ENCODE assay signal across 8 cellular contexts in the genomic region with DNA sequence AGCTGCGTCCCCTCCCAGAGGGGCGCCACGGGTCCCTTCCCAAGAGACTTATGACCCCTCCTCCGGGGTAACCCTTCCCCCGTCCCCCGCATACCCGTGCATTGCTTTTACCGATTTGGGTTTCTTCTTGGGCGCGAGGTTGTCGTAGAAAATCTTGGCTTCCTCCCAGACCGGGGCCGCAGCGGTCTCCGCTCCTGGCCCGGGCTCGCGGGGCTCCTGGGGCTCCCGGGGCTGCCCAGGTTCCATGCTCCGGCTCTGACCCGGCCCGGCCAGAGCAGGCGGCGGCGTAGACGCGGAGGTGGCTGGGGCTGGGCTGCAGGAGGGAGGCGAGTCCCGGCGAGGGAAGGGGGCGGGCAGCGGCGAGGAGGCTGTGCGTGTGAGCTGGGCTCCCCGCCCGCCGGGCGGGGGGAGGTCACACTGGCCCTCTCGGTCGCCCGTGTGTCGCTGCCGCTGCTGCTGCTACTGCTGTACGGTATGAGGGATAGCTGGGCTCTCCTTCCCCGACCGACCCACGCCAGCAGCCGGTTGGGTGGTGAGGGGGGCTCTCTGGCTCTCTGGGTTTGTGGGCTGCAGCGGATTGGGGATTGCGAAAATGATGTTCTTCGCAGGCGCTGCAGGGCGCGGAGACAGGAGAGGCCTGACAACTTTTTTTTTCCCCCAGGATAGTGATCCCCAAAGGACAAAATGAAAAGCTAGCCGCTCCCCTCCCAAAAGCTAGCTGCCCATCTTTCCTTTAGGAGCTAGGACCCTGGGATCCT. TPM values are rescaled to one million over a fixed set of nuclear protein-coding genes. Genes with fewer than 3 reads are reported as not detected.
DNase-seq lines count a peak whose midpoint lies in the region; ATAC-seq, FAIRE-seq and TF ChIP-seq lines count a peak whose summit lies in the region.

Gene NT5C1A, minus strand, starts transcription at position 315 of the 758 bp plus-strand sequence. Its CDS starts 69 bp downstream, at position 246.

- H4K20me1 ChIP-seq in PC-3 (ENCODE audit: low read length) = no peaks in the 10 kb centered on the region

- intact Hi-C loops in PC-3 (cut with micrococcal nuclease) (no loop called here), breast epithelium (cut with DNase I; ENCODE audit: low total_unique reads) (no loop called here), kidney (cut with DNase I) (no loop called here)

- no peaks in the 10 kb centered on the region for H3K79me2 ChIP-seq in PC-3 (ENCODE audit: low read length)

- H3K9me3 ChIP-seq in PC-3 (ENCODE audit: low read length) = no peaks in the 10 kb centered on the region
- H3K9me3 ChIP-seq in breast epithelium = no peaks in the 10 kb centered on the region
- H3K9me3 ChIP-seq in kidney (ENCODE audit: control insufficient read depth in 1 of 2, low read length in 2 of 2) = no peaks in the 10 kb centered on the region

- BruUV-seq in PC-3 (replicated peaks; lab: Mats Ljungman, UMichigan) = no TSS peak

- H3K27me3 ChIP-seq in PC-3 (ENCODE audit: low read length) = peaks cover 21% of the 10 kb centered on the region
- H3K27me3 ChIP-seq in breast epithelium = no peaks in the 10 kb centered on the region

- H3K9ac ChIP-seq in PC-3 (ENCODE audit: low read length) (no peak within 1 kb of the TSS), kidney (ENCODE audit: low read length in 2 of 2) (no peak within 1 kb of the TSS)

- no peaks in the 10 kb centered on the region for H3F3A ChIP-seq in PC-3 (ENCODE audit: low read length, unreplicated experiment)

- H2AFZ ChIP-seq in PC-3 (ENCODE audit: low read length) = peak within 1 kb of the TSS; percentile 72

- H3K4me1 ChIP-seq in PC-3 (ENCODE audit: insufficient read depth, low read length) (no peaks in the 10 kb centered on the region; the same call in 1 of the 2 replicates), breast epithelium (peaks cover 4% of the 10 kb centered on the region in 2 donors), kidney (ENCODE audit: control insufficient read depth in 1 of 2, insufficient read depth in 1 of 2, low read depth in 1 of 2, low read length in 2 of 2) (peaks cover 0 to 4% of the 10 kb centered on the region in 2 donors)

- CTCF ChIA-PET in PC-3 (lab: Charles Lee) = interaction anchor here (0.7 kb wide), 1 partner anchor 1959 kb away, joined by 3 read pairs; no protein-coding TSS in a partner anchor

- H3K4me3 ChIP-seq in PC-3 (ENCODE audit: low read length) (peak within 1 kb of the TSS; percentile 63), breast epithelium (peak within 1 kb of the TSS; percentile 38 to 64 (median 52)), kidney (ENCODE audit: low read length in 2 of 2) (peak within 1 kb of the TSS; percentile 46 to 48)

- peak; percentile 70 for FAIRE-seq in GM12891 (lab: Jason Lieb, UNC)
- no peak for FAIRE-seq in kidney (lab: Jason Lieb, UNC)

- no peaks in the 10 kb centered on the region for H3K36me3 ChIP-seq in PC-3 (ENCODE audit: low read depth, low read length)
- no peaks in the 10 kb centered on the region for H3K36me3 ChIP-seq in breast epithelium
- no peaks in the 10 kb centered on the region for H3K36me3 ChIP-seq in kidney (ENCODE audit: control insufficient read depth in 1 of 2, insufficient read depth in 2 of 2, low read length in 2 of 2)

- no peak for TF ChIP-seq POLR2A in GM12891 (IDR thresholded peaks at IDR 0.05; ENCODE audit: low read depth, low read length)
- TF ChIP-seq POLR2A in breast epithelium (IDR thresholded peaks at IDR 0.05) = no peak

- H3K27ac ChIP-seq in PC-3 (ENCODE audit: low read length) = no peak within 1 kb of the TSS
- H3K27ac ChIP-seq in breast epithelium = no peak within 1 kb of the TSS
- no peak within 1 kb of the TSS for H3K27ac ChIP-seq in kidney (ENCODE audit: low read depth in 2 of 2, low read length in 2 of 2)

- TF ChIP-seq CTCF in PC-3 (conservative IDR thresholded peaks at IDR 0.05; ENCODE audit: low read depth, low read length) = no peak
- TF ChIP-seq CTCF in breast epithelium (IDR thresholded peaks at IDR 0.05) = no peak
- TF ChIP-seq CTCF in kidney (IDR thresholded peaks at IDR 0.05; ENCODE audit: borderline replicate concordance, extremely low read depth, insufficient read depth) = no peak

- DNase-seq in GM12891 (ENCODE audit: insufficient read length, low spot score) = peak; percentile 65
- no peak for DNase-seq in PC-3
- DNase-seq in breast epithelium (ENCODE audit: low spot score in 2 of 2) = no peak
- peak; percentile 76 for DNase-seq in kidney
- DNase-seq in stimulated activated naive CD4-positive, alpha-beta T cell (lab: John Stamatoyannopoulos, UW) = peak in 4 of 6 experiments; percentile 3 to 31 (median 21)
- DNase-seq in NCI-H1092 (lab: John Stamatoyannopoulos, UW) = no peak
- no peak for DNase-seq in OCI-M2 (lab: John Stamatoyannopoulos, UW; ENCODE audit: unreplicated experiment)

- ATAC-seq in PC-3 (peak; percentile 67), HG03135 (IDR thresholded peaks at IDR 0.05; ENCODE audit: unreplicated experiment) (no peak)

- H3K4me2 ChIP-seq in PC-3 (ENCODE audit: low read length) = peak within 1 kb of the TSS; percentile 86

- H3K9me2 ChIP-seq in PC-3 (replicated peaks; ENCODE audit: low read length) = no peaks in the 10 kb centered on the region

- POLR2A ChIA-PET in PC-3 (lab: Charles Lee; ENCODE audit: unreplicated experiment) = no interaction called here

TF ChIP-seq in GM12891, 5 proteins besides CTCF, POLR2A, EP300 and RAD21:
- TF ChIP-seq PAX5 (IDR thresholded peaks at IDR 0.05; ENCODE audit: insufficient read depth, low read length, severe bottlenecking) (no peak), TAF1 (IDR thresholded peaks at IDR 0.05; ENCODE audit: low read depth, low read length) (no peak), SPI1 (IDR thresholded peaks at IDR 0.05; ENCODE audit: low read depth, low read length) (no peak), POLR2AphosphoS5 (IDR thresholded peaks at IDR 0.05; ENCODE audit: low read depth, low read length) (no peak), POU2F2 (IDR thresholded peaks at IDR 0.05; ENCODE audit: low read depth, low read length) (no peak)
TF ChIP-seq in GM12891: peak in this region for 0.

RNA-seq across cellular contexts. Expression of gene NT5C1A, which starts in this region (rescaled TPM):
- polyA plus RNA-seq in GM12891 (2012; ENCODE audit: low read depth, missing spikeins) = not detected
- total RNA-seq in PC-3 (2014; rRNA removed) (not detected in 2 replicates), breast epithelium (under 1 TPM in 1 of 3 donors, not detected in 2; 0.29 TPM), kidney (2.0 TPM)
- polyA plus RNA-seq in kidney (ENCODE audit: insufficient read depth, low read depth, low replicate concordance) = 0.62 TPM

Comparison
In these comparisons a context has a peak if more than half of its experiments do, and no peak if none do; other contexts are left out.
1. Peak in ATAC-seq, H3K4me3 ChIP-seq and H3K4me2 ChIP-seq in PC-3; RNA of the gene not detected or under 1 TPM.
2. DNase-seq: peak in GM12891 (single experiment), kidney (single experiment) and stimulated activated naive CD4-positive, alpha-beta T cell (4 of 6); none in PC-3 (single experiment), breast epithelium (0 of 2), NCI-H1092 (single experiment) and OCI-M2 (single experiment).
3. Peak in every context shown above with its lines, with median percentiles within 50 percentile points of each other: H3K4me3 ChIP-seq.